8 cellular contexts compared by ENCODE assay signal in genomic region chr10:23096814-23097549, GRCh38. TPM values are rescaled to one million over a fixed set of nuclear protein-coding genes. Genes with fewer than 3 reads are reported as not detected.
DNase-seq lines count a peak whose midpoint lies in the region; ATAC-seq and TF ChIP-seq lines count a peak whose summit lies in the region.

No MANE protein-coding gene starts in this region.

- H3K27me3 Mint-ChIP-seq in natural killer cell (ENCODE audit: low read depth in 2 of 2), result no peaks in the 10 kb centered on the region

- peaks cover 16 to 34% of the 10 kb centered on the region in 2 donors for H3K4me1 Mint-ChIP-seq in natural killer cell

- H3K27ac Mint-ChIP-seq in natural killer cell, result peak overlapping the region; percentile 55 to 91

- peak overlapping the region; percentile 86 for H3K4me3 ChIP-seq in coronary artery

- H3K9me3 Mint-ChIP-seq in natural killer cell, result no peaks in the 10 kb centered on the region

- intact Hi-C loops in natural killer cell (cut with micrococcal nuclease), result no loop called here

- DNase-seq in GF-D8 (lab: John Stamatoyannopoulos, UW), result peak; percentile 7
- DNase-seq in NCI-H2107 treated with DMSO at 0.1 percent for 48 hours (lab: John Stamatoyannopoulos, UW; ENCODE audit: unreplicated experiment), result peak; percentile 64
- DNase-seq in coronary artery (ENCODE audit: low spot score), result no peak
- no peak for DNase-seq in natural killer cell
- DNase-seq in HuH-7.5 (ENCODE audit: low spot score), result no peak
- DNase-seq in cortex of kidney (lab: John Stamatoyannopoulos, UW), result no peak
- no peak for DNase-seq in germinal center (ENCODE audit: low spot score)

- H3K27ac ChIP-seq in coronary artery, result peak overlapping the region; percentile 90 to 94

- H3K36me3 Mint-ChIP-seq in natural killer cell, result no peaks in the 10 kb centered on the region

- TF ChIP-seq CTCF in coronary artery (IDR thresholded peaks at IDR 0.05) (no peak), natural killer cell (IDR thresholded peaks at IDR 0.05) (no peak)

- H3K4me3 Mint-ChIP-seq in natural killer cell, result peak overlapping the region; percentile 87

- ATAC-seq in natural killer cell (no peak), GM21529 (IDR thresholded peaks at IDR 0.05; ENCODE audit: unreplicated experiment) (no peak)

RNA-seq across cellular contexts. Expression of gene MSRB2, which starts 1.6 kb away (rescaled TPM):
- 1 to 10 TPM; 3.3 to 5.6 (median 3.8) TPM for total RNA-seq in natural killer cell

Comparison
In these comparisons a context has a peak if more than half of its experiments do, and no peak if none do; other contexts are left out.
1. DNase-seq: peak in GF-D8 (single experiment) and NCI-H2107 treated with DMSO at 0.1 percent for 48 hours (single experiment); none in coronary artery (single experiment), natural killer cell (single experiment), HuH-7.5 (single experiment), cortex of kidney (single experiment) and germinal center (single experiment).